ENCODE assay signal across 1 cellular context in the genomic region with DNA sequence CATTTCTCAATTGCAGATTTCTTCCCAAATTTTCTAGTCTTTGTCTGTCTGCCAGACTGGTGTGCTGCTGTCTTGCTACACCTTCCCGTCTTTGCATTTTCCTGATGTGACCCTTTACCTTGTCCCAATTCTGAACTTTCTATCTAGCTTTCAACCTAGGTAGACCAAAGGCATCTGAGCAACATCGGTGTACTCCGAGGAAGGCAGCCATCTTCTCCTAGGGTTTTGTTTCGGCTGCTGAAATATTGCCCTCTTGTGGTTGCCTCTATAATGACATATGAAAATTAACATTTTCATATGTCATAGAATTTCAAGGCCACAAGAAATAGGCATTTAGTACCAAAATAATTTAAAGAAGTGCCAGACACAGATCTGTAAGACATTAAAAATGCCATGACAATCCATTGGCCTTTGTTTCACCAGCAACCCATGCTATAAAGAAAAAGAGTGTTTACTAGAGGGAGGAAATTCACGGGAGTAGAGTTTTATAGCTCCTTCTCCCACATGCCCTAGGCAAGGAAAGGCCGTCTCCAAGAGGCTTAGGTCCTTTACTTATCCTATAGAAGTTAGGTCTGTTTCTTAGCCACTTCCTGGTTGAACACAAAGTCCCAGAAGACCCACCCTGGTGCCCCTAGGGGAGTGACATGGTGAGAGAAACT.
TF ChIP-seq lines count a peak whose summit lies in the region.

No MANE protein-coding gene starts in this region.

TF ChIP-seq in HepG2, 621 proteins besides CTCF, POLR2A, EP300 and RAD21:
- TF ChIP-seq TAF1 (CRISPR knock-in tag; IDR thresholded peaks at IDR 0.05) (no peak), ZNF451 (CRISPR knock-in tag; IDR thresholded peaks at IDR 0.05) (no peak), MAFK (conservative IDR thresholded peaks at IDR 0.05 in 1 of 2, IDR thresholded peaks at IDR 0.05 in 1 of 2; ENCODE audit: low read length in 2 of 2) (no peak), ZNF850 (CRISPR knock-in tag; conservative IDR thresholded peaks at IDR 0.05) (no peak), HNRNPH1 (optimal IDR thresholded peaks at IDR 0.05; ENCODE audit: low read depth, low read length) (no peak), ZFP37 (CRISPR knock-in tag; IDR thresholded peaks at IDR 0.05; ENCODE audit: borderline replicate concordance) (no peak), YY1 (IDR thresholded peaks at IDR 0.05; ENCODE audit: insufficient read depth, insufficient replicate concordance, low read depth, low read length) (peak; percentile 45), SP5 (CRISPR knock-in tag; IDR thresholded peaks at IDR 0.05; ENCODE audit: borderline replicate concordance, low read depth) (no peak), GFI1 (CRISPR knock-in tag; IDR thresholded peaks at IDR 0.05; ENCODE audit: borderline replicate concordance) (no peak), SMC3 (IDR thresholded peaks at IDR 0.05; ENCODE audit: low read length) (peak; percentile 4; the same call in 1 of the 2 replicates)
